15 cellular contexts compared by ENCODE assay signal in the genomic region with DNA sequence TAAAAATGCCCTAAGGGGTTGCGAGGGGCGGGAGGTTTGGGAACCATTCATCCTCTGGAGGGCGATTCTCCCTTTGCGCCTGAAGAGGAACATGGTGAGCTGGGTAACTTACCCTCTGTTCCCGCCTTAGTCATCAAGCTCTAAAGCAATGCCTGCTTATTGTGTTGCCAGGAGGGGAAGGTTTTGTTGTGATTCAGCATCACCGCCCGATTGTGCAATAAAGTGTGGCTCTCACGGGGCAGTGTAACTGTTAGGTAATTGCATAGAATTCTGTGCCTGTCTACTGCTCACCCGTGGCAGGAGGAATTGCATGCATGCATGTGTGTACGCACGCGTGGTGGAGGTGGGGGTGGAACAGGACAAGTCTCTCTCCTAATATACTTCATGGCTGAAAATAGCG.
DNase-seq lines count a peak whose midpoint lies in the region; ATAC-seq and TF ChIP-seq lines count a peak whose summit lies in the region.
"Had no signal": no experiment of that assay in that cellular context is flagged by ENCODE, and none has a peak within 500 bp of the region (broad histone marks: within the 10 kb centered on the region; RNA-seq: fewer than 3 reads in every experiment).

No MANE protein-coding gene starts in this region.

- H3K4me3 ChIP-seq in RWPE2 (ENCODE audit: severe bottlenecking) (no peak overlapping the region), fibroblast of the aortic adventitia (ENCODE audit: low read depth, low read length) (no peak overlapping the region), upper lobe of right lung (no peak overlapping the region)
- H3K4me3 ChIP-seq: body of pancreas, thoracic aorta had no signal

- H3K79me1 ChIP-seq in H9 (ENCODE audit: insufficient read depth, low read depth, low read length, poor library complexity, severe bottlenecking): no peaks in the 10 kb centered on the region

- no peaks in the 10 kb centered on the region for H4K20me1 ChIP-seq in H9 (ENCODE audit: control insufficient read depth, insufficient read depth, insufficient read length)

- no peak overlapping the region for H4K91ac ChIP-seq in H9 (ENCODE audit: insufficient read length, low read depth, low read length)

- H2BK20ac ChIP-seq in H9 (ENCODE audit: low read depth, low read length, poor library complexity, severe bottlenecking): no peak overlapping the region

- no peaks in the 10 kb centered on the region for H3K27me3 Mint-ChIP-seq in H9 (ENCODE audit: low read depth)
- H3K27me3 Mint-ChIP-seq: naive B cell had no signal

- H3K23me2 ChIP-seq in H9 (ENCODE audit: insufficient read length, low read depth, low read length, poor library complexity, severe bottlenecking): no peaks in the 10 kb centered on the region

- no peak overlapping the region for H3K18ac ChIP-seq in H9 (ENCODE audit: insufficient read length, low read depth, low read length)

- H3K9me3 ChIP-seq in RWPE2 (ENCODE audit: severe bottlenecking): no peaks in the 10 kb centered on the region
- no peaks in the 10 kb centered on the region for H3K9me3 ChIP-seq in upper lobe of right lung
- H3K9me3 ChIP-seq in H9 (ENCODE audit: control insufficient read depth, low read depth, low read length): no peaks in the 10 kb centered on the region
- H3K9me3 ChIP-seq: body of pancreas, thoracic aorta had no signal

- H3K27ac ChIP-seq in RWPE2 (ENCODE audit: poor library complexity, severe bottlenecking) (no peak overlapping the region), upper lobe of right lung (no peak overlapping the region), H9 (ENCODE audit: insufficient read length, low read depth, low read length) (no peak overlapping the region)
- H3K27ac ChIP-seq: body of pancreas, thoracic aorta had no signal

- peak; percentile 43 for DNase-seq in NK-92 treated with Interleukin-12 subunit alpha and Interleukin-12 subunit beta, amount 100 ng/mL, for 24 hours (lab: John Stamatoyannopoulos, UW)
- DNase-seq in NK-92 (lab: John Stamatoyannopoulos, UW; ENCODE audit: unreplicated experiment) (no peak), RWPE2 (ENCODE audit: low spot score) (peak; percentile 79), fibroblast of the aortic adventitia (ENCODE audit: low read depth) (peak; percentile 90), upper lobe of right lung (peak; percentile 78), NCI-H524 (lab: John Stamatoyannopoulos, UW) (no peak), H9 (no peak)
- DNase-seq: activated CD8-positive, alpha-beta T cell treated with anti-CD3 and anti-CD28 coated beads, Interleukin-2, amount 10 ng/mL, durations not matched to agents 7 days and 5 days; naive B cell; NCI-H1694; SHP77; stimulated activated CD4-positive, alpha-beta T cell treated with anti-CD3 and anti-CD28 coated beads, Interleukin-2, amount 100 ng/mL, for 48 hours had no signal

- no peaks in the 10 kb centered on the region for H3K4me1 Mint-ChIP-seq in H9
- H3K4me1 Mint-ChIP-seq: naive B cell had no signal

- H3K36me3 ChIP-seq in RWPE2 (ENCODE audit: low read depth) (no peaks in the 10 kb centered on the region), upper lobe of right lung (no peaks in the 10 kb centered on the region)
- H3K36me3 ChIP-seq: thoracic aorta had no signal

- H2BK12ac ChIP-seq in H9 (ENCODE audit: insufficient read length, low read depth, low read length): no peak overlapping the region

- H3K36me3 Mint-ChIP-seq in H9 (ENCODE audit: insufficient read depth in 1 of 3, low read depth in 3 of 3): no peaks in the 10 kb centered on the region
- H3K36me3 Mint-ChIP-seq: naive B cell had no signal

- H3K27me3 ChIP-seq in RWPE2 (ENCODE audit: insufficient read depth, poor library complexity, severe bottlenecking) (no peaks in the 10 kb centered on the region), upper lobe of right lung (no peaks in the 10 kb centered on the region), H9 (ENCODE audit: insufficient read depth, low read length) (no peaks in the 10 kb centered on the region)
- H3K27me3 ChIP-seq: body of pancreas had no signal

- no peak overlapping the region for H2BK15ac ChIP-seq in H9 (ENCODE audit: low read depth, low read length)

- H2AK5ac ChIP-seq in H9 (ENCODE audit: insufficient read length, low read length): no peak overlapping the region

- H3K56ac ChIP-seq in H9 (ENCODE audit: insufficient read length, low read depth, low read length): no peak overlapping the region

- no CpG with 5 or more reads among the region's 13 CpGs for WGBS in H9 (ENCODE audit: extremely low coverage, insufficient read length, low lambda C conversion rate)

- no peak overlapping the region for H4K5ac ChIP-seq in H9 (ENCODE audit: insufficient read length, low read depth, low read length)

- ATAC-seq in RWPE2 (ENCODE audit: low read depth) (peak; percentile 90), upper lobe of right lung (peak; percentile 70), HG03159 (IDR thresholded peaks at IDR 0.05; ENCODE audit: unreplicated experiment) (no peak)
- ATAC-seq: activated CD8-positive, alpha-beta T cell treated with anti-CD3 and anti-CD28 coated beads, Interleukin-2, amount 10 ng/mL, durations not matched to agents 7 days and 5 days; body of pancreas had no signal

- no peak overlapping the region for H3K4ac ChIP-seq in H9 (ENCODE audit: low read depth, low read length)

- intact Hi-C loops in upper lobe of right lung (cut with DNase I): loop anchor here (10.0 kb wide), 1 partner anchor 255 kb away; no protein-coding TSS in a partner anchor

- no peak overlapping the region for H3K4me3 Mint-ChIP-seq in H9
- H3K4me3 Mint-ChIP-seq: activated CD8-positive, alpha-beta T cell treated with anti-CD3 and anti-CD28 coated beads, Interleukin-2, amount 10 ng/mL, durations not matched to agents 7 days and 5 days; naive B cell had no signal

- no peaks in the 10 kb centered on the region for H3K9me3 Mint-ChIP-seq in H9

- H3K4me2 ChIP-seq in H9 (ENCODE audit: insufficient read depth, insufficient read length, low read length): no peak overlapping the region

- H3K4me1 ChIP-seq in RWPE2 (ENCODE audit: insufficient read depth, poor library complexity, severe bottlenecking) (peaks cover 8% of the 10 kb centered on the region), upper lobe of right lung (no peaks in the 10 kb centered on the region), H9 (ENCODE audit: insufficient read depth, low read length) (no peaks in the 10 kb centered on the region)
- H3K4me1 ChIP-seq: body of pancreas had no signal

- H3T11ph ChIP-seq in H9 (ENCODE audit: low read length): no peak overlapping the region

- no peaks in the 10 kb centered on the region for H3K79me2 ChIP-seq in H9 (ENCODE audit: insufficient read depth, low read length)

- H3K9ac ChIP-seq in H9 (ENCODE audit: extremely low read depth, insufficient read length, low read length): no peak overlapping the region

- H2BK5ac ChIP-seq in H9 (ENCODE audit: insufficient read length, low read length): no peak overlapping the region

- TF ChIP-seq CTCF in RWPE2 (IDR thresholded peaks at IDR 0.05; ENCODE audit: poor library complexity, severe bottlenecking) (no peak), fibroblast of the aortic adventitia (IDR thresholded peaks at IDR 0.05; ENCODE audit: insufficient read depth, low read length) (no peak), upper lobe of right lung (IDR thresholded peaks at IDR 0.05) (no peak), H9 (conservative IDR thresholded peaks at IDR 0.05) (no peak)

- no peak overlapping the region for H4K8ac ChIP-seq in H9 (replicated peaks; ENCODE audit: insufficient read length, low read depth, low read length)

- H3K23ac ChIP-seq in H9 (ENCODE audit: insufficient read length, low read depth, low read length): no peak overlapping the region

- no peak overlapping the region for H3K27ac Mint-ChIP-seq in H9
- H3K27ac Mint-ChIP-seq: activated CD8-positive, alpha-beta T cell treated with anti-CD3 and anti-CD28 coated beads, Interleukin-2, amount 10 ng/mL, durations not matched to agents 7 days and 5 days; naive B cell had no signal

- no peak overlapping the region for H2AFZ ChIP-seq in H9 (ENCODE audit: low read length)

- no peak overlapping the region for H3K14ac ChIP-seq in H9 (ENCODE audit: insufficient read depth, low read length)

- H2BK120ac ChIP-seq in H9 (ENCODE audit: low read depth, low read length, poor library complexity, severe bottlenecking): no peak overlapping the region

Comparison
In these comparisons a context has a peak if more than half of its experiments do, and no peak if none do; other contexts are left out.
1. DNase-seq: peak in NK-92 treated with Interleukin-12 subunit alpha and Interleukin-12 subunit beta, amount 100 ng/mL, for 24 hours (single experiment), RWPE2 (single experiment), fibroblast of the aortic adventitia (single experiment) and upper lobe of right lung (single experiment); none in NK-92 (single experiment), NCI-H524 (0 of 2) and H9 (single experiment).